23 cellular contexts compared by ENCODE assay signal in genomic region chr16:46996391-46996790, GRCh38. TPM values are rescaled to one million over a fixed set of nuclear protein-coding genes. Genes with fewer than 3 reads are reported as not detected.
A peak's percentile ranks its signal among the peaks of the same experiment; 100 is the strongest.
DNase-seq lines count a peak whose midpoint lies in the region; ATAC-seq, FAIRE-seq and TF ChIP-seq lines count a peak whose summit lies in the region.
"Had no signal": no experiment of that assay in that cellular context is flagged by ENCODE, and none has a peak within 500 bp of the region (broad histone marks: within the 10 kb centered on the region; RNA-seq: fewer than 3 reads in every experiment).

No MANE protein-coding gene starts in this region.

- DNase-seq in GM13977 (ENCODE audit: low spot score) (peak; percentile 76), foreskin melanocyte (peak; percentile 5), nucleus accumbens (lab: John Stamatoyannopoulos, UW) (no peak), kidney (no peak), T-cell (no peak)
- DNase-seq in activated CD8-positive, alpha-beta T cell treated with anti-CD3 and anti-CD28 coated beads, Interleukin-2, amount 10 ng/mL, durations not matched to agents 7 days and 5 days = peak; percentile 27
- DNase-seq: CD4-positive, CD25-positive, alpha-beta regulatory T cell; colonic mucosa; heart left ventricle; IMR-90; mucosa of descending colon; NCI-H1694 treated with DMSO at 0.1 percent for 48 hours; PC-9; SJCRH30; stimulated activated CD4-positive, alpha-beta T cell treated with anti-CD3 and anti-CD28 coated beads, Interleukin-1b, Interleukin-23, amount 100 ng/mL, for 48 hours; stimulated activated naive CD4-positive, alpha-beta T cell treated with Interleukin-2 at 50 U/mL for 16 hours; T-helper 17 cell had no signal

- no peaks in the 10 kb centered on the region for H3K36me3 ChIP-seq in kidney (ENCODE audit: control insufficient read depth in 1 of 2, insufficient read depth in 2 of 2, low read length in 2 of 2)
- H3K36me3 ChIP-seq: colonic mucosa, heart left ventricle, SJCRH30, tibial nerve had no signal

- H3K36me3 Mint-ChIP-seq in activated CD8-positive, alpha-beta T cell treated with anti-CD3 and anti-CD28 coated beads, Interleukin-2, amount 10 ng/mL, durations not matched to agents 7 days and 5 days (ENCODE audit: low read depth) = no peaks in the 10 kb centered on the region
- no peaks in the 10 kb centered on the region for H3K36me3 Mint-ChIP-seq in T-cell
- H3K36me3 Mint-ChIP-seq: activated naive CD4-positive, alpha-beta T cell treated with anti-CD3 and anti-CD28 coated beads, Interleukin-2, amount 50 U/mL, for 72 hours; brain; CD4-positive, CD25-positive, alpha-beta regulatory T cell had no signal

- no peaks in the 10 kb centered on the region for H3K9me3 ChIP-seq in kidney (ENCODE audit: control insufficient read depth in 1 of 2, low read length in 2 of 2)
- H3K9me3 ChIP-seq: colonic mucosa, heart left ventricle, mucosa of descending colon, SJCRH30, tibial nerve had no signal

- peaks cover 16% of the 10 kb centered on the region for H3K4me1 Mint-ChIP-seq in activated CD8-positive, alpha-beta T cell treated with anti-CD3 and anti-CD28 coated beads, Interleukin-2, amount 10 ng/mL, durations not matched to agents 7 days and 5 days (ENCODE audit: low read depth)
- no peaks in the 10 kb centered on the region for H3K4me1 Mint-ChIP-seq in T-cell
- H3K4me1 Mint-ChIP-seq: brain; CD4-positive, CD25-positive, alpha-beta regulatory T cell; neural crest cell; T-helper 17 cell had no signal

- H3K4me3 ChIP-seq in kidney (ENCODE audit: low read length in 2 of 2) = no peak overlapping the region
- H3K4me3 ChIP-seq: colonic mucosa, heart left ventricle, mucosa of descending colon, PC-9, SJCRH30, tibial nerve had no signal

- H3K27me3 Mint-ChIP-seq in activated CD8-positive, alpha-beta T cell treated with anti-CD3 and anti-CD28 coated beads, Interleukin-2, amount 10 ng/mL, durations not matched to agents 7 days and 5 days (ENCODE audit: low read depth) = peaks cover 2% of the 10 kb centered on the region
- H3K27me3 Mint-ChIP-seq in T-cell = no peaks in the 10 kb centered on the region
- H3K27me3 Mint-ChIP-seq: CD4-positive, CD25-positive, alpha-beta regulatory T cell; T-helper 17 cell had no signal

- no peak overlapping the region for H3K27ac Mint-ChIP-seq in activated CD8-positive, alpha-beta T cell treated with anti-CD3 and anti-CD28 coated beads, Interleukin-2, amount 10 ng/mL, durations not matched to agents 7 days and 5 days
- peak overlapping the region in 1 of 2 donors; percentile 20 for H3K27ac Mint-ChIP-seq in T-cell
- H3K27ac Mint-ChIP-seq: activated naive CD4-positive, alpha-beta T cell treated with anti-CD3 and anti-CD28 coated beads, Interleukin-2, amount 50 U/mL, for 72 hours; activated T-cell treated with anti-CD3 and anti-CD28 coated beads, Interleukin-2, amount 50 U/mL, for 72 hours; brain; CD4-positive, CD25-positive, alpha-beta regulatory T cell; T-helper 17 cell had no signal

- in situ Hi-C loops in GM13977 (cut with MboI; ENCODE audit: low pct_unique_long_range_greater_than_20kb, low sequenced_read_pairs, unreplicated experiment) = no loop called here

- no peak overlapping the region for H3K4me3 Mint-ChIP-seq in activated CD8-positive, alpha-beta T cell treated with anti-CD3 and anti-CD28 coated beads, Interleukin-2, amount 10 ng/mL, durations not matched to agents 7 days and 5 days
- no peak overlapping the region for H3K4me3 Mint-ChIP-seq in T-cell
- H3K4me3 Mint-ChIP-seq: activated T-cell treated with anti-CD3 and anti-CD28 coated beads, Interleukin-2, amount 50 U/mL, for 72 hours; brain; CD4-positive, CD25-positive, alpha-beta regulatory T cell; neural crest cell; T-helper 17 cell had no signal

- TF ChIP-seq CTCF in GM13977 (IDR thresholded peaks at IDR 0.05; ENCODE audit: extremely low read depth, insufficient read depth, missing control alignments) (no peak), kidney (IDR thresholded peaks at IDR 0.05; ENCODE audit: borderline replicate concordance, extremely low read depth, insufficient read depth) (no peak)

- intact Hi-C loops in kidney (cut with DNase I) = no loop called here

- POLR2A ChIA-PET in activated CD8-positive, alpha-beta T cell treated with anti-CD3 and anti-CD28 coated beads, Interleukin-2, amount 10 ng/mL, durations not matched to agents 7 days and 5 days (lab: Charles Lee) = interaction anchor here (1.4 kb wide), 1 partner anchor 23 kb away, joined by 3 read pairs; no protein-coding TSS in a partner anchor
- POLR2A ChIA-PET in T-cell (lab: Charles Lee) = no interaction called here

- no peaks in the 10 kb centered on the region for H3K4me1 ChIP-seq in kidney (ENCODE audit: control insufficient read depth in 1 of 2, insufficient read depth in 1 of 2, low read depth in 1 of 2, low read length in 2 of 2)
- H3K4me1 ChIP-seq: colonic mucosa, heart left ventricle, SJCRH30, tibial nerve had no signal

- CTCF ChIA-PET in activated CD8-positive, alpha-beta T cell treated with anti-CD3 and anti-CD28 coated beads, Interleukin-2, amount 10 ng/mL, durations not matched to agents 7 days and 5 days (lab: Charles Lee) = no interaction called here
- CTCF ChIA-PET in T-cell (lab: Charles Lee) = no interaction called here

- no peak overlapping the region for H3K9ac ChIP-seq in kidney (ENCODE audit: low read length in 2 of 2)

- H3K9me3 Mint-ChIP-seq in activated CD8-positive, alpha-beta T cell treated with anti-CD3 and anti-CD28 coated beads, Interleukin-2, amount 10 ng/mL, durations not matched to agents 7 days and 5 days (ENCODE audit: insufficient read depth) = peaks cover 5% of the 10 kb centered on the region
- H3K9me3 Mint-ChIP-seq in T-cell = no peaks in the 10 kb centered on the region
- H3K9me3 Mint-ChIP-seq: activated naive CD4-positive, alpha-beta T cell treated with anti-CD3 and anti-CD28 coated beads, Interleukin-2, amount 50 U/mL, for 72 hours; activated T-cell treated with anti-CD3 and anti-CD28 coated beads, Interleukin-2, amount 50 U/mL, for 72 hours; CD4-positive, CD25-positive, alpha-beta regulatory T cell had no signal

- no peak overlapping the region for H3K27ac ChIP-seq in kidney (ENCODE audit: low read depth in 2 of 2, low read length in 2 of 2)
- H3K27ac ChIP-seq: colonic mucosa, heart left ventricle, PC-9, SJCRH30, tibial nerve had no signal

- no peak for FAIRE-seq in kidney (lab: Jason Lieb, UNC)

- ATAC-seq in HG02610 (IDR thresholded peaks at IDR 0.05; ENCODE audit: unreplicated experiment) = peak; percentile 65
- ATAC-seq in activated CD8-positive, alpha-beta T cell treated with anti-CD3 and anti-CD28 coated beads, Interleukin-2, amount 10 ng/mL, durations not matched to agents 7 days and 5 days = peak; percentile 44
- ATAC-seq in T-cell (replicated peaks in 1 of 4) = no peak
- ATAC-seq: activated naive CD4-positive, alpha-beta T cell treated with anti-CD3 and anti-CD28 coated beads, Interleukin-2, amount 50 U/mL, for 72 hours; heart left ventricle; mucosa of descending colon; T-helper 17 cell had no signal

RNA-seq across cellular contexts. Expression of gene DNAJA2, which starts 22.9 kb away (rescaled TPM):
- 10 to 100 TPM; 53.9 to 54.1 TPM for total RNA-seq in activated CD8-positive, alpha-beta T cell treated with anti-CD3 and anti-CD28 coated beads, Interleukin-2, amount 10 ng/mL, durations not matched to agents 7 days and 5 days
- total RNA-seq in kidney (54.4 TPM), T-cell (10 to 100 TPM; 60.4 to 75.3 (median 67.4) TPM)
- polyA plus RNA-seq in kidney (ENCODE audit: insufficient read depth, low read depth, low replicate concordance) = 47.3 TPM

Comparison
In these comparisons a context has a peak if more than half of its experiments do, and no peak if none do; other contexts are left out.
1. DNase-seq: peak in GM13977 (single experiment), activated CD8-positive, alpha-beta T cell treated with anti-CD3 and anti-CD28 coated beads, Interleukin-2, amount 10 ng/mL, durations not matched to agents 7 days and 5 days (single experiment) and foreskin melanocyte (single experiment); none in nucleus accumbens (0 of 56), kidney (single experiment) and T-cell (0 of 34).
2. ATAC-seq: peak in HG02610 (single experiment) and activated CD8-positive, alpha-beta T cell treated with anti-CD3 and anti-CD28 coated beads, Interleukin-2, amount 10 ng/mL, durations not matched to agents 7 days and 5 days (single experiment); none in T-cell (0 of 4).